Comparison of ENCODE assay signal across 1 cellular context in the genomic region with DNA sequence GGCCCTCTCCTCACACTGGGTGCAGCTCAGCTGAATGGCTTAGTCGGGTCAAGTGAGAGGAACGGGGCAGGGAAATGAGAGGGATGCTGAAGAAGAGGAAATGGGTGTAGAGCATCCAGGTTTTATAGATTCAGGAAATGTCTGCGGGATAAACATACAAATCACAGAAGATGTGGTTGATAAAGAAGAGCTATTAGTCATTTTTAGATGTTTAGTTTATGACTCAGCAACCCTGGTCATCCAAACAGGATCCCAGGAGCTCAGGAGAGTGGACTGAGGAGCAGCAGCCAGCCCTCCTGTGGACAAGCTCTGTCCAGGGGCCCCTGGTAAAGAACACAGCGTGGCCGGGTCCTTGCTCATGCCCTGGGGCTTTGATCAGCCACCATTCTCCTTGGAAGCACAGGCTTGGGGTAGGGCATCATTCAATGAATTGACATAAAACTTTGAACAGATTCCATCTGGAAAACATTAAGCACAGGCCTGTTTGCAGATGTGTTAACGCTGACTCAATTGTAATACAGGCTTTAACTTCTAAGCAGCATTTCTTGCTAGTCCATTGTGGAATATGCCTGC.
TF ChIP-seq lines count a peak whose summit lies in the region.

No MANE protein-coding gene starts in this region.

TF ChIP-seq in HCT116, 20 proteins besides CTCF, POLR2A, EP300 and RAD21 (continued from another document):
- TF ChIP-seq SRF (IDR thresholded peaks at IDR 0.05; ENCODE audit: low read depth) (peak; percentile 69; the same call in 1 of the 2 replicates), SIN3A (IDR thresholded peaks at IDR 0.05; ENCODE audit: low read depth) (peak; percentile 89; the same call in 1 of the 2 replicates), POLR2AphosphoS5 (IDR thresholded peaks at IDR 0.05; ENCODE audit: low read depth, low read length) (peak; percentile 43; the same call in 1 of the 2 replicates), FOSL1 (IDR thresholded peaks at IDR 0.05; ENCODE audit: low read depth) (peak; percentile 97), EGR1 (IDR thresholded peaks at IDR 0.05; ENCODE audit: low read depth) (no peak)
- TF ChIP-seq, protein P1, sequence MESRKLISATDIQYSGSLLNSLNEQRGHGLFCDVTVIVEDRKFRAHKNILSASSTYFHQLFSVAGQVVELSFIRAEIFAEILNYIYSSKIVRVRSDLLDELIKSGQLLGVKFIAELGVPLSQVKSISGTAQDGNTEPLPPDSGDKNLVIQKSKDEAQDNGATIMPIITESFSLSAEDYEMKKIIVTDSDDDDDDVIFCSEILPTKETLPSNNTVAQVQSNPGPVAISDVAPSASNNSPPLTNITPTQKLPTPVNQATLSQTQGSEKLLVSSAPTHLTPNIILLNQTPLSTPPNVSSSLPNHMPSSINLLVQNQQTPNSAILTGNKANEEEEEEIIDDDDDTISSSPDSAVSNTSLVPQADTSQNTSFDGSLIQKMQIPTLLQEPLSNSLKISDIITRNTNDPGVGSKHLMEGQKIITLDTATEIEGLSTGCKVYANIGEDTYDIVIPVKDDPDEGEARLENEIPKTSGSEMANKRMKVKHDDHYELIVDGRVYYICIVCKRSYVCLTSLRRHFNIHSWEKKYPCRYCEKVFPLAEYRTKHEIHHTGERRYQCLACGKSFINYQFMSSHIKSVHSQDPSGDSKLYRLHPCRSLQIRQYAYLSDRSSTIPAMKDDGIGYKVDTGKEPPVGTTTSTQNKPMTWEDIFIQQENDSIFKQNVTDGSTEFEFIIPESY (IDR thresholded peaks at IDR 0.05; ENCODE audit: extremely low read depth, insufficient replicate concordance, low read length): no peak
- TF ChIP-seq, protein P2, sequence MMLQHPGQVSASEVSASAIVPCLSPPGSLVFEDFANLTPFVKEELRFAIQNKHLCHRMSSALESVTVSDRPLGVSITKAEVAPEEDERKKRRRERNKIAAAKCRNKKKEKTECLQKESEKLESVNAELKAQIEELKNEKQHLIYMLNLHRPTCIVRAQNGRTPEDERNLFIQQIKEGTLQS (IDR thresholded peaks at IDR 0.05): peak; percentile 22; the same call in 1 of the 2 replicates
